Comparison of ENCODE assay signal across 7 cellular contexts in the genomic region with DNA sequence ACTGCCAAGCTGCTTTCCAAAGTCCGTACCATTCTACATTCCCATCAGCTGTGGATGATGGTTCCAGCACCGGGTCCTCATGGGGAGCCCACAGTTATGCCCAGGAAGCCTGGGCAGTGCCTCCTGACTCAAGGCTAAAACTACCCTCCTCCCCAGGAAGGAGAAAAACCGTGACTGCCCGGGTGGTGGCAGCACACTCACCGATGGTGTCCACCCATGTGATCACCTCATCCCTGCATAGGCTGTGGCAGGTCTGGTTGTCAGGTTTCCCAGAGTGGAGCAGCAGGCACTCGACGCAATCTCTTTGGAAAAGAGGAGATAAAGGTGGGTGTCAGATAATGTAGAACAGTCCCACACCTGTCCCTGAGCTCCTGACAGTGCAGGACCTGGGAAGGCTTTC. TPM values are rescaled to one million over a fixed set of nuclear protein-coding genes. Genes with fewer than 3 reads are reported as not detected.
DNase-seq lines count a peak whose midpoint lies in the region; ATAC-seq and TF ChIP-seq lines count a peak whose summit lies in the region.

No MANE protein-coding gene starts in this region.

- peak; percentile 78 for TF ChIP-seq CTCF in GM06990 (IDR thresholded peaks at IDR 0.05; ENCODE audit: insufficient read depth, low read length, poor library complexity, severe bottlenecking)

- H3K4me3 ChIP-seq in GM06990 (replicated peaks; ENCODE audit: low read depth, low read length): no peak overlapping the region

- H3K4me1 Mint-ChIP-seq in memory B cell: no peaks in the 10 kb centered on the region

- no peak overlapping the region for H3K4me3 Mint-ChIP-seq in memory B cell

- H3K27me3 Mint-ChIP-seq in memory B cell: peaks cover 12% of the 10 kb centered on the region

- ATAC-seq in memory B cell (ENCODE audit: low read depth) (peak; percentile 41), HG02623 (IDR thresholded peaks at IDR 0.05; ENCODE audit: unreplicated experiment) (no peak)

- no peak overlapping the region for H3K27ac Mint-ChIP-seq in memory B cell

- DNase-seq in GM06990 (ENCODE audit: extremely low read depth, insufficient read length): no peak
- DNase-seq in H4 (ENCODE audit: low spot score): peak; percentile 68
- peak; percentile 36 for DNase-seq in SHP77 treated with DMSO at 0.1 percent for 48 hours (lab: John Stamatoyannopoulos, UW)
- no peak for DNase-seq in memory B cell (ENCODE audit: low spot score in 2 of 2)
- DNase-seq in effector CD8-positive, alpha-beta T cell (lab: John Stamatoyannopoulos, UW): no peak
- no peak for DNase-seq in activated CD4-positive, alpha-beta T cell treated with anti-CD3 and anti-CD28 coated beads for 4 hours

- no peaks in the 10 kb centered on the region for H3K27me3 ChIP-seq in GM06990 (replicated peaks; ENCODE audit: control insufficient read depth, insufficient read depth, low read length)

- no peaks in the 10 kb centered on the region for H3K36me3 Mint-ChIP-seq in memory B cell

- H3K36me3 ChIP-seq in GM06990 (ENCODE audit: control insufficient read depth, insufficient read depth, low read length): no peaks in the 10 kb centered on the region

- H3K9me3 Mint-ChIP-seq in memory B cell: no peaks in the 10 kb centered on the region

RNA-seq across cellular contexts. Expression of a gene that starts 38.6 kb away (rescaled TPM):
- 44.7 and 51.0 TPM in 2 replicates for total RNA-seq in H4 (2014; rRNA removed; shearing (Covaris generic))

Comparison
In these comparisons a context has a peak if more than half of its experiments do, and no peak if none do; other contexts are left out.
1. DNase-seq: peak in H4 (single experiment) and SHP77 treated with DMSO at 0.1 percent for 48 hours (single experiment); none in GM06990 (single experiment), memory B cell (0 of 2), effector CD8-positive, alpha-beta T cell (single experiment) and activated CD4-positive, alpha-beta T cell treated with anti-CD3 and anti-CD28 coated beads for 4 hours (0 of 2).